In the genomic region with DNA sequence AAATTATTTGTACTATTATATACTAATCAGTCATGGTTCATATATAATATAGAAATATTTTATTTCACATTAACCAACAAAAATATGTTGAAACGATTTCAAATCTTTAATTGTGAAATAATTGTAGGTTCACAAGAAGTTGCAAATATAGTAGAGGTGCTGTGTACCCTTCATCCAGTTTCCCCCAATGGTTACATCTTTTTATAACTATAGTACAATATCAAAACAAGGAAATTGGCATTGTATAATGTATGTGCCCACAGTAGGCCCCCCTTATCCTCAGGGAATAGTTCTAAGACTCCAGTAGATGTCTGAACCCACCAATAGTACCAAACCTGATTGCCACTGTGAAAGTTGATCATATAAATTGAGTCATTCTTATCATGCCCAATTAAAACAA, we compare ENCODE assay signal across 10 cellular contexts. TPM values are rescaled to one million over a fixed set of nuclear protein-coding genes. Genes with fewer than 3 reads are reported as not detected.
"Had no signal": no experiment of that assay in that cellular context is flagged by ENCODE, and none has a peak within 500 bp of the region (broad histone marks: within the 10 kb centered on the region; RNA-seq: fewer than 3 reads in every experiment).

No MANE protein-coding gene starts in this region.

- FAIRE-seq: H1, H54, HTR-8/SVneo, K562 had no signal

- DNase-seq: H9, KG1 had no signal

- H3K4me2 ChIP-seq: GM23338 had no signal

- H3K4me3 ChIP-seq: GM23338, K562 had no signal

- ATAC-seq: GM23338, K562 had no signal

RNA-seq across cellular contexts. Expression of a gene that starts 16.5 kb away (rescaled TPM):
- total RNA-seq: GM23338, H1, H9, HFFc6, HT-29, IMR-90, K562 had no signal
- polyA plus RNA-seq: GM23338, H1, IMR-90, K562 had no signal
